Comparison of ENCODE assay signal across 9 cellular contexts in the genomic region with DNA sequence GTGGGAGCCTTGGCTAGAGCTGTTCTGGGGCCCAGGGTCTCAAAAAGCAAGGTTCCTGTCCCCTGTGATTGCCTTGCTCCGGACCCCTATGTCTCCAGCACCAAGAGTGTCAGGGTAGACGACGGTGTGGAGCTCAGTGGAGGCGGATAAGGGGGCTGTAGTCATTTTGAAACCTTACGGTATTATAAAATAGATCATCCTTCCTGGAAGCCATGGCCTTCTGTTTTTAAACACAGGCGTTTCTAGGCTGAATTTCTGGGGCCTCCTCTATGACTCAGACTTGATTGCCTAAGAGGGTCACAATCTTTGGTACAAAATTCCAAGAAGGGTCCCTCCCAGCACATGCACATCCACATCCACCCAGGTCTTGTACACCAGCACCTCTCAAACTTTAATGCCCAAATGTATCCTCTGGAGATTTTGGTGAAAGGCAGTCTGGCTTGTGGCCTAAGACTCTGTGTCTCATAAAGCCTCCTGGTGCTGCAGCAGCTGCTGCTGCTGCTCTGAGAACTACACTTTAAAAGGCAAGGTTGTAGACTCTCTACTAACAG.
DNase-seq lines count a peak whose midpoint lies in the region; ATAC-seq, FAIRE-seq and TF ChIP-seq lines count a peak whose summit lies in the region.
"Had no signal": no experiment of that assay in that cellular context is flagged by ENCODE, and none has a peak within 500 bp of the region (broad histone marks: within the 10 kb centered on the region; RNA-seq: fewer than 3 reads in every experiment).

No MANE protein-coding gene starts in this region.

- FAIRE-seq in D721Med (lab: Jason Lieb, UNC), result no peak
- FAIRE-seq: G401.6 had no signal

- 100% methylated on average over 1 of the region's 6 CpGs for WGBS in mammary epithelial cell (ENCODE audit: low coverage, missing lambda C conversion rate)

- peak overlapping the region; percentile 43 for H2AFZ ChIP-seq in mammary epithelial cell (ENCODE audit: low read depth, low read length)

- no peak overlapping the region for H3K9ac ChIP-seq in mammary epithelial cell (ENCODE audit: insufficient read depth, low read length)

- no peak overlapping the region for H3K4me2 ChIP-seq in mammary epithelial cell (ENCODE audit: insufficient read depth, low read depth, low read length)

- H3K27me3 ChIP-seq in mammary epithelial cell (ENCODE audit: insufficient read depth, low read length) (no peaks in the 10 kb centered on the region), gastrocnemius medialis (no peaks in the 10 kb centered on the region)

- H3K4me1 ChIP-seq in mammary epithelial cell (ENCODE audit: insufficient read depth, low read length) (peaks cover 16% of the 10 kb centered on the region), gastrocnemius medialis (no peaks in the 10 kb centered on the region)

- H3K4me3 ChIP-seq in mammary epithelial cell (replicated peaks in 1 of 3; ENCODE audit: insufficient read depth in 1 of 3, low read depth in 2 of 3, low read length in 3 of 3), result no peak overlapping the region
- H3K4me3 ChIP-seq in gastrocnemius medialis, result no peak overlapping the region

- no peaks in the 10 kb centered on the region for H3K9me3 ChIP-seq in mammary epithelial cell (replicated peaks; ENCODE audit: insufficient read depth, low read length)
- H3K9me3 ChIP-seq in gastrocnemius medialis, result no peaks in the 10 kb centered on the region

- peak; percentile 19 for DNase-seq in AG08396 (ENCODE audit: low spot score)
- peak; percentile 73 for DNase-seq in NOMO-1 treated with dmso at 0.1 percent for 144 hours (lab: John Stamatoyannopoulos, UW; ENCODE audit: unreplicated experiment)
- no peak for DNase-seq in mammary epithelial cell
- peak; percentile 22 to 54 for DNase-seq in gastrocnemius medialis
- no peak for DNase-seq in mesenteric fat pad (ENCODE audit: low spot score)
- no peak for DNase-seq in D721Med (ENCODE audit: insufficient read length, low spot score)

- TF ChIP-seq CTCF in mammary epithelial cell (conservative IDR thresholded peaks at IDR 0.05 in 1 of 2, IDR thresholded peaks at IDR 0.05 in 1 of 2; ENCODE audit: extremely low read depth in 1 of 2, insufficient read depth in 1 of 2, low read depth in 1 of 2, low read length in 2 of 2) (no peak), gastrocnemius medialis (IDR thresholded peaks at IDR 0.05 in 4 of 5, conservative IDR thresholded peaks at IDR 0.05 in 1 of 5) (no peak), D721Med (IDR thresholded peaks at IDR 0.05; ENCODE audit: insufficient read depth, missing control alignments) (no peak)

- TF ChIP-seq POLR2A in gastrocnemius medialis (IDR thresholded peaks at IDR 0.05), result peak in 1 of 2 donors; percentile 14

- H3K36me3 ChIP-seq in mammary epithelial cell (ENCODE audit: insufficient read depth, low read length), result no peaks in the 10 kb centered on the region
- no peaks in the 10 kb centered on the region for H3K36me3 ChIP-seq in gastrocnemius medialis

- dilution Hi-C loops in mammary epithelial cell (cut with HindIII; ENCODE audit: low sequenced_read_pairs), result loop anchor here (25.0 kb wide), 1 partner anchor 265 kb away; a partner anchor contains a TSS

- no peaks in the 10 kb centered on the region for H3K79me2 ChIP-seq in mammary epithelial cell (ENCODE audit: insufficient read depth, low read length)

- no peak overlapping the region for H3K27ac ChIP-seq in mammary epithelial cell (ENCODE audit: insufficient read depth, low read depth, low read length)
- H3K27ac ChIP-seq in gastrocnemius medialis, result peak overlapping the region; percentile 60 to 70 (median 66)

- ATAC-seq in GM21390 (IDR thresholded peaks at IDR 0.05; ENCODE audit: unreplicated experiment) (peak; percentile 15), gastrocnemius medialis (peak; percentile 70 to 71), HG03571 (IDR thresholded peaks at IDR 0.05; ENCODE audit: unreplicated experiment) (no peak)

- CTCF ChIA-PET in mammary epithelial cell (lab: Charles Lee; ENCODE audit: low non-redundant PET), result no interaction called here

- in situ Hi-C loops in mammary epithelial cell (cut with MboI; ENCODE audit: low sequenced_read_pairs in 2 of 2) (loop anchor here in 1 of 2 donors (25.0 kb wide), 1 partner anchor 335 kb away; no protein-coding TSS in a partner anchor), gastrocnemius medialis (cut with MboI; ENCODE audit: low sequenced_read_pairs in 4 of 4) (loop anchor here in 2 of 4 donors (25.0 kb wide), 2 partner anchors 265 to 335 kb away; a partner anchor contains a TSS)

- H4K20me1 ChIP-seq in mammary epithelial cell (ENCODE audit: insufficient read depth, low read length), result no peaks in the 10 kb centered on the region

- no TSS peak for BruUV-seq in mammary epithelial cell (replicated peaks; lab: Mats Ljungman, UMichigan)

- intact Hi-C loops in mammary epithelial cell (cut with micrococcal nuclease) (no loop called here), gastrocnemius medialis (cut with DNase I; ENCODE audit: low total_unique reads) (no loop called here)

Comparison
In these comparisons a context has a peak if more than half of its experiments do, and no peak if none do; other contexts are left out.
1. DNase-seq: peak in AG08396 (single experiment), NOMO-1 treated with dmso at 0.1 percent for 144 hours (single experiment) and gastrocnemius medialis (2 of 2); none in mammary epithelial cell (single experiment), mesenteric fat pad (single experiment) and D721Med (single experiment).